8 cellular contexts compared by ENCODE assay signal in genomic region chr1:19208710-19209438, GRCh38. TPM values are rescaled to one million over a fixed set of nuclear protein-coding genes. Genes with fewer than 3 reads are reported as not detected.
DNase-seq lines count a peak whose midpoint lies in the region; ATAC-seq, FAIRE-seq and TF ChIP-seq lines count a peak whose summit lies in the region.

No MANE protein-coding gene starts in this region.

- CTCF ChIA-PET in K562 (lab: Yijun Ruan, JAX; ENCODE audit: low intra/inter-chr PET ratio): no interaction called here

- TF ChIP-seq CTCF in K562 (IDR thresholded peaks at IDR 0.05 in 2 of 3, conservative IDR thresholded peaks at IDR 0.05 in 1 of 3; ENCODE audit: insufficient read depth in 2 of 3, low read depth in 1 of 3, low read length in 3 of 3) (no peak), lower lobe of right lung (IDR thresholded peaks at IDR 0.05) (no peak)

- peak overlapping the region; percentile 97 for H3K27ac ChIP-seq in K562 (ENCODE audit: extremely low read depth, low read depth, low read length)
- H3K27ac ChIP-seq in lower lobe of right lung: peak overlapping the region; percentile 98

- peak overlapping the region; percentile 94 for H3K4me3 Mint-ChIP-seq in stimulated activated naive CD8-positive, alpha-beta T cell treated with anti-CD3 and anti-CD28 coated beads, Interleukin-15, Interleukin-2, amounts not matched to agents 100 ng/mL and 50 ng/mL, for 24 hours

- no peak for TF ChIP-seq POLR2A in K562 (conservative IDR thresholded peaks at IDR 0.05)

- peaks cover 10% of the 10 kb centered on the region for H3K9me1 ChIP-seq in K562 (ENCODE audit: control insufficient read depth, insufficient read depth, low read length)

- POLR2A ChIA-PET in K562 (lab: Yijun Ruan, JAX): interaction anchor here (0.6 to 6.4 kb wide), 17 partner anchors 10 to 660 kb away, joined by 3 to 42 read pairs (median 3); partner anchors contain the start of genes EMC1 and MRTO4

- TF ChIP-seq EP300 in K562 (IDR thresholded peaks at IDR 0.05; ENCODE audit: low read length): no peak

- no peaks in the 10 kb centered on the region for H3K27me3 ChIP-seq in K562 (ENCODE audit: control insufficient read depth in 2 of 2, insufficient read depth in 2 of 2, low read length in 2 of 2)
- no peaks in the 10 kb centered on the region for H3K27me3 ChIP-seq in lower lobe of right lung (ENCODE audit: low read depth)

- peaks cover 56% of the 10 kb centered on the region for H3K36me3 Mint-ChIP-seq in stimulated activated naive CD8-positive, alpha-beta T cell treated with anti-CD3 and anti-CD28 coated beads, Interleukin-15, Interleukin-2, amounts not matched to agents 100 ng/mL and 50 ng/mL, for 24 hours (ENCODE audit: low read depth)

- no peaks in the 10 kb centered on the region for H3K27me3 Mint-ChIP-seq in stimulated activated naive CD8-positive, alpha-beta T cell treated with anti-CD3 and anti-CD28 coated beads, Interleukin-15, Interleukin-2, amounts not matched to agents 100 ng/mL and 50 ng/mL, for 24 hours

- intact Hi-C loops in K562 (cut with micrococcal nuclease) (no loop called here), lower lobe of right lung (cut with DNase I) (no loop called here)

- peaks cover 100% of the 10 kb centered on the region for H3K79me2 ChIP-seq in K562 (ENCODE audit: control insufficient read depth, insufficient read depth, low read length)

- H3K4me1 Mint-ChIP-seq in stimulated activated naive CD8-positive, alpha-beta T cell treated with anti-CD3 and anti-CD28 coated beads, Interleukin-15, Interleukin-2, amounts not matched to agents 100 ng/mL and 50 ng/mL, for 24 hours (ENCODE audit: low read depth): peaks cover 90% of the 10 kb centered on the region

- ATAC-seq in stimulated activated naive CD8-positive, alpha-beta T cell treated with anti-CD3 and anti-CD28 coated beads, Interleukin-15, Interleukin-2, amounts not matched to agents 100 U/mL and 50 U/mL, for 24 hours: no peak
- no peak for ATAC-seq in K562
- ATAC-seq in lower lobe of right lung: no peak
- no peak for ATAC-seq in HG02642 (IDR thresholded peaks at IDR 0.05; ENCODE audit: poor library complexity, unreplicated experiment)
- ATAC-seq in HG02610 (IDR thresholded peaks at IDR 0.05; ENCODE audit: unreplicated experiment): no peak

- H3K4me3 ChIP-seq in K562 (peak overlapping the region; percentile 84), lower lobe of right lung (peak overlapping the region; percentile 97)

- in situ Hi-C loops in K562 (cut with MboI): no loop called here

- under 1% methylated on average over 8 of the region's 8 CpGs for WGBS in K562 (ENCODE audit: insufficient coverage, low coverage, missing lambda C conversion rate)

- no peak for DNase-seq in stimulated activated naive CD8-positive, alpha-beta T cell treated with anti-CD3 and anti-CD28 coated beads, Interleukin-15, Interleukin-2, amounts not matched to agents 100 U/mL and 50 U/mL, for 24 hours
- peak in 1 of 4 experiments; percentile 17 for DNase-seq in K562 (ENCODE audit: extremely low read depth in 1 of 4, low spot score in 3 of 4)
- DNase-seq in lower lobe of right lung: no peak
- DNase-seq in activated effector memory CD4-positive, alpha-beta T cell treated with Interleukin-2 at 50 U/mL for 16 hours: no peak
- DNase-seq in stimulated activated CD8-positive, alpha-beta memory T cell treated with anti-CD3 and anti-CD28 coated beads, Interleukin-4, amount 100 ng/mL, for 48 hours: no peak

- H3K36me3 ChIP-seq in K562 (ENCODE audit: control insufficient read depth, insufficient read depth, low read length) (peaks cover 56% of the 10 kb centered on the region), lower lobe of right lung (peaks cover 16% of the 10 kb centered on the region)

- BruUV-seq in K562 (replicated peaks; lab: Mats Ljungman, UMichigan): no TSS peak

- peak overlapping the region; percentile 97 for H3K27ac Mint-ChIP-seq in stimulated activated naive CD8-positive, alpha-beta T cell treated with anti-CD3 and anti-CD28 coated beads, Interleukin-15, Interleukin-2, amounts not matched to agents 100 ng/mL and 50 ng/mL, for 24 hours

- no peaks in the 10 kb centered on the region for H3K9me3 ChIP-seq in K562 (replicated peaks; ENCODE audit: control insufficient read depth, insufficient read depth, low read depth, low read length)
- H3K9me3 ChIP-seq in lower lobe of right lung: no peaks in the 10 kb centered on the region

- H3K9me3 Mint-ChIP-seq in stimulated activated naive CD8-positive, alpha-beta T cell treated with anti-CD3 and anti-CD28 coated beads, Interleukin-15, Interleukin-2, amounts not matched to agents 100 ng/mL and 50 ng/mL, for 24 hours: no peaks in the 10 kb centered on the region

- H3K9ac ChIP-seq in K562 (ENCODE audit: insufficient read depth in 1 of 2, low read depth in 2 of 2, low read length in 2 of 2): peak overlapping the region; percentile 98 to 99

- no peak for TF ChIP-seq RAD21 in K562 (CRISPR knock-in tag; conservative IDR thresholded peaks at IDR 0.05 in 1 of 2, IDR thresholded peaks at IDR 0.05 in 1 of 2)

- peaks cover 20 to 46% of the 10 kb centered on the region in 2 experiments for H3K4me1 ChIP-seq in K562 (replicated peaks in 1 of 2; ENCODE audit: control insufficient read depth in 2 of 2, insufficient read depth in 2 of 2, low read length in 2 of 2)
- H3K4me1 ChIP-seq in lower lobe of right lung: peaks cover 70% of the 10 kb centered on the region

- H2AFZ ChIP-seq in K562 (ENCODE audit: low read depth, low read length): peak overlapping the region; percentile 74; the same call in 1 of the 2 replicates

- FAIRE-seq in K562 (lab: Jason Lieb, UNC): no peak

- H4K20me1 ChIP-seq in K562 (replicated peaks; ENCODE audit: control insufficient read depth, insufficient read depth, low read length): peaks cover 30% of the 10 kb centered on the region

- peak overlapping the region; percentile 100 for H3K4me2 ChIP-seq in K562 (ENCODE audit: insufficient read depth, low read length)

RNA-seq across cellular contexts. Expression of gene UBR4, which starts 1.2 kb away (rescaled TPM):
- 1,237 and 1,275 TPM in 2 replicates for total RNA-seq in K562 (2011; cell fraction: chromatin; rRNA removed; ENCODE audit: low replicate concordance)
- total RNA-seq in K562 (2011; cell fraction: nucleolus; rRNA removed): 563 and 657 TPM in 2 replicates
- total RNA-seq in K562 (2011; cell fraction: nucleoplasm; rRNA removed): 675 TPM in 2 replicates
- total RNA-seq in K562 (2014; rRNA removed): 140 and 153 TPM in 2 replicates
- total RNA-seq in K562 (2014; rRNA removed; fragmentation: Illumina TruSeq; extraction: Trizol): 88.5 and 99.0 TPM in 2 replicates
- total RNA-seq in K562 (2015; rRNA removed; fragmentation: Illumina TruSeq; extraction: Trizol): 91.3 and 98.2 TPM in 2 replicates
- total RNA-seq in K562 (2021): 218 and 237 TPM in 2 replicates
- 55.4 and 85.4 TPM in 2 replicates for polyA plus RNA-seq in K562 (2011; rRNA removed)
- 96.0 and 109 TPM in 2 replicates for polyA plus RNA-seq in K562 (2011; cell fraction: cytosol; rRNA removed)
- 581 and 738 TPM in 2 replicates for polyA plus RNA-seq in K562 (2011; cell fraction: nucleus; rRNA removed)
- 175 and 269 TPM in 2 replicates for polyA plus RNA-seq in K562 (2012)
- polyA plus RNA-seq in K562 (2014; fragmentation: Illumina TruSeq; extraction: Trizol): 274 and 277 TPM in 2 replicates
- 100 to 1,000 TPM; 110 to 123 TPM for polyA plus RNA-seq in K562 (2014; fragmentation: Nextera tagmentation; extraction: Ambion mirVana)
- polyA plus RNA-seq in K562 (2014; rRNA removed): 174 and 182 TPM in 2 replicates
- 161 and 196 TPM in 2 replicates for polyA minus RNA-seq in K562 (2011; rRNA and poly(A)+ RNA removed)
- polyA minus RNA-seq in K562 (2011; cell fraction: cytosol; rRNA and poly(A)+ RNA removed): 224 and 238 TPM in 2 replicates
- 307 and 505 TPM in 2 replicates for polyA minus RNA-seq in K562 (2011; cell fraction: nucleus; rRNA and poly(A)+ RNA removed)
- 125 TPM for total RNA-seq in lower lobe of right lung

RNA-seq across cellular contexts. Expression of gene EMC1, which starts 42.5 kb away (rescaled TPM):
- 276 and 409 TPM in 2 replicates for total RNA-seq in K562 (2011; cell fraction: chromatin; rRNA removed; ENCODE audit: low replicate concordance)
- total RNA-seq in K562 (2011; cell fraction: nucleolus; rRNA removed): 245 and 297 TPM in 2 replicates
- total RNA-seq in K562 (2011; cell fraction: nucleoplasm; rRNA removed): 245 and 273 TPM in 2 replicates
- total RNA-seq in K562 (2014; rRNA removed): 37.5 and 65.1 TPM in 2 replicates
- total RNA-seq in K562 (2014; rRNA removed; fragmentation: Illumina TruSeq; extraction: Trizol): 32.8 and 35.4 TPM in 2 replicates
- total RNA-seq in K562 (2015; rRNA removed; fragmentation: Illumina TruSeq; extraction: Trizol): 36.9 and 37.4 TPM in 2 replicates
- 71.0 and 88.2 TPM in 2 replicates for total RNA-seq in K562 (2021)
- polyA plus RNA-seq in K562 (2011; rRNA removed): 17.8 and 40.9 TPM in 2 replicates
- polyA plus RNA-seq in K562 (2011; cell fraction: cytosol; rRNA removed): 34.1 and 42.0 TPM in 2 replicates
- polyA plus RNA-seq in K562 (2011; cell fraction: nucleus; rRNA removed): 140 and 211 TPM in 2 replicates
- 40.3 and 58.0 TPM in 2 replicates for polyA plus RNA-seq in K562 (2012)
- 69.9 and 85.0 TPM in 2 replicates for polyA plus RNA-seq in K562 (2014; fragmentation: Illumina TruSeq; extraction: Trizol)
- 10 to 100 TPM; 32.1 to 69.3 TPM for polyA plus RNA-seq in K562 (2014; fragmentation: Nextera tagmentation; extraction: Ambion mirVana)
- 24.2 and 33.5 TPM in 2 replicates for polyA plus RNA-seq in K562 (2014; rRNA removed)
- 38.2 and 49.9 TPM in 2 replicates for polyA minus RNA-seq in K562 (2011; rRNA and poly(A)+ RNA removed)
- 23.6 and 30.1 TPM in 2 replicates for polyA minus RNA-seq in K562 (2011; cell fraction: cytosol; rRNA and poly(A)+ RNA removed)
- 62.5 and 79.1 TPM in 2 replicates for polyA minus RNA-seq in K562 (2011; cell fraction: nucleus; rRNA and poly(A)+ RNA removed)
- total RNA-seq in lower lobe of right lung: 39.2 TPM

RNA-seq across cellular contexts. Expression of gene MRTO4, which starts 42.7 kb away (rescaled TPM):
- 35.8 and 86.9 TPM in 2 replicates for total RNA-seq in K562 (2011; cell fraction: chromatin; rRNA removed; ENCODE audit: low replicate concordance)
- total RNA-seq in K562 (2011; cell fraction: nucleolus; rRNA removed): 78.7 and 87.1 TPM in 2 replicates
- total RNA-seq in K562 (2011; cell fraction: nucleoplasm; rRNA removed): 57.9 and 62.8 TPM in 2 replicates
- total RNA-seq in K562 (2014; rRNA removed) (150 and 153 TPM in 2 replicates), K562 (2014; rRNA removed; fragmentation: Illumina TruSeq; extraction: Trizol) (136 and 145 TPM in 2 replicates), K562 (2015; rRNA removed; fragmentation: Illumina TruSeq; extraction: Trizol) (153 and 154 TPM in 2 replicates), K562 (2021) (138 and 146 TPM in 2 replicates), lower lobe of right lung (16.4 TPM)
- polyA plus RNA-seq in K562 (2011; rRNA removed) (93.7 and 105 TPM in 2 replicates), K562 (2014; fragmentation: Illumina TruSeq; extraction: Trizol) (163 and 173 TPM in 2 replicates), K562 (2014; fragmentation: Nextera tagmentation; extraction: Ambion mirVana) (100 to 1,000 TPM in 1 of 2 experiments, 10 to 100 TPM in 1; 62.0 to 146 TPM), K562 (2014; rRNA removed) (152 and 153 TPM in 2 replicates)
- polyA plus RNA-seq in K562 (2011; cell fraction: cytosol; rRNA removed): 88.3 and 88.5 TPM in 2 replicates
- polyA plus RNA-seq in K562 (2011; cell fraction: nucleus; rRNA removed): 35.1 and 36.8 TPM in 2 replicates
- 59.9 and 104 TPM in 2 replicates for polyA plus RNA-seq in K562 (2012)
- 62.3 and 78.5 TPM in 2 replicates for polyA minus RNA-seq in K562 (2011; rRNA and poly(A)+ RNA removed)
- polyA minus RNA-seq in K562 (2011; cell fraction: cytosol; rRNA and poly(A)+ RNA removed): 32.1 and 40.7 TPM in 2 replicates
- 16.2 and 19.4 TPM in 2 replicates for polyA minus RNA-seq in K562 (2011; cell fraction: nucleus; rRNA and poly(A)+ RNA removed)
